18 cellular contexts compared by ENCODE assay signal in genomic region chr2:198597648-198598047, GRCh38.
DNase-seq lines count a peak whose midpoint lies in the region; TF ChIP-seq lines count a peak whose summit lies in the region.
"Had no signal": no experiment of that assay in that cellular context is flagged by ENCODE, and none has a peak within 500 bp of the region (broad histone marks: within the 10 kb centered on the region; RNA-seq: fewer than 3 reads in every experiment).

No MANE protein-coding gene starts in this region.

- H3K9ac ChIP-seq in Loucy (ENCODE audit: low read depth, low read length, poor library complexity, severe bottlenecking) = no peak overlapping the region
- H3K9ac ChIP-seq in colonic mucosa (ENCODE audit: low read depth in 2 of 2, low read length in 2 of 2) = no peak overlapping the region
- H3K9ac ChIP-seq: BLaER1 had no signal

- H3K27ac Mint-ChIP-seq in nephron progenitor cell = peak overlapping the region; percentile 24
- no peak overlapping the region for H3K27ac Mint-ChIP-seq in HFFc6
- H3K27ac Mint-ChIP-seq: CD14-positive monocyte; CD8-positive, alpha-beta T cell; GM23338 had no signal

- no peaks in the 10 kb centered on the region for H3K36me3 ChIP-seq in Loucy (ENCODE audit: insufficient read depth, low read length)
- no peaks in the 10 kb centered on the region for H3K36me3 ChIP-seq in colonic mucosa
- H3K36me3 ChIP-seq: BLaER1 had no signal

- no peaks in the 10 kb centered on the region for H4K20me1 ChIP-seq in Loucy (ENCODE audit: insufficient read depth, low read length, poor library complexity, severe bottlenecking)
- H4K20me1 ChIP-seq: BLaER1 had no signal

- H3K4me2 ChIP-seq in Loucy (ENCODE audit: low read depth, low read length, poor library complexity, severe bottlenecking) = peak overlapping the region; percentile 23
- H3K4me2 ChIP-seq: GM23338 had no signal

- H3K4me1 ChIP-seq in Loucy (ENCODE audit: insufficient read depth, low read length, poor library complexity, severe bottlenecking) (peaks cover 44% of the 10 kb centered on the region), colonic mucosa (no peaks in the 10 kb centered on the region)

- H3K36me3 Mint-ChIP-seq in nephron progenitor cell (ENCODE audit: low read depth) = no peaks in the 10 kb centered on the region
- H3K36me3 Mint-ChIP-seq in HFFc6 (ENCODE audit: low read depth) = no peaks in the 10 kb centered on the region
- H3K36me3 Mint-ChIP-seq: CD14-positive monocyte; CD8-positive, alpha-beta T cell had no signal

- TF ChIP-seq CTCF in Loucy (conservative IDR thresholded peaks at IDR 0.05; ENCODE audit: low read length) = no peak
- no peak for TF ChIP-seq CTCF in colonic mucosa (IDR thresholded peaks at IDR 0.05)
- no peak for TF ChIP-seq CTCF in nephron progenitor cell (IDR thresholded peaks at IDR 0.05)
- no peak for TF ChIP-seq CTCF in HFFc6 (IDR thresholded peaks at IDR 0.05)

- intact Hi-C loops in colonic mucosa (cut with DNase I) = no loop called here

- no peak overlapping the region for H2AFZ ChIP-seq in Loucy (ENCODE audit: low read length)
- H2AFZ ChIP-seq: GM23338 had no signal

- peak; percentile 27 for DNase-seq in DMS53 (lab: John Stamatoyannopoulos, UW)
- no peak for DNase-seq in DMS53 treated with DMSO at 0.1 percent for 48 hours (lab: John Stamatoyannopoulos, UW; ENCODE audit: unreplicated experiment)
- DNase-seq in colonic mucosa = peak; percentile 36
- no peak for DNase-seq in nephron progenitor cell
- DNase-seq in HFFc6 = no peak
- no peak for DNase-seq in NCI-H2081 treated with DMSO at 0.1 percent for 48 hours (lab: John Stamatoyannopoulos, UW)
- DNase-seq in NCI-H1694 treated with DMSO at 0.1 percent for 48 hours (lab: John Stamatoyannopoulos, UW) = no peak
- DNase-seq: 8988T; Calu3; CD8-positive, alpha-beta T cell; DMS 273 treated with DMSO at 0.1 percent for 48 hours; DMS79; GF-D8; HCEC 1CT had no signal

- H3K4me3 ChIP-seq in Loucy (ENCODE audit: low read length, poor library complexity, severe bottlenecking) = no peak overlapping the region
- H3K4me3 ChIP-seq in colonic mucosa = no peak overlapping the region
- H3K4me3 ChIP-seq: BLaER1, GM23338 had no signal

- H3K9me3 ChIP-seq in Loucy (ENCODE audit: insufficient read depth, low read depth, low read length) (no peaks in the 10 kb centered on the region), colonic mucosa (no peaks in the 10 kb centered on the region)
- H3K9me3 ChIP-seq: BLaER1 had no signal

- H3K4me1 Mint-ChIP-seq in nephron progenitor cell = peaks cover 39% of the 10 kb centered on the region
- H3K4me1 Mint-ChIP-seq in HFFc6 (ENCODE audit: low read depth) = no peaks in the 10 kb centered on the region
- H3K4me1 Mint-ChIP-seq: CD14-positive monocyte had no signal

- H3K27ac ChIP-seq in colonic mucosa = no peak overlapping the region
- H3K27ac ChIP-seq: BLaER1 had no signal

- no peaks in the 10 kb centered on the region for H3K79me2 ChIP-seq in Loucy (ENCODE audit: insufficient read depth, low read length)

- H3K27me3 Mint-ChIP-seq in nephron progenitor cell (ENCODE audit: low read depth, poor library complexity) (no peaks in the 10 kb centered on the region), HFFc6 (ENCODE audit: insufficient read depth) (no peaks in the 10 kb centered on the region)

- H3K9me2 ChIP-seq in Loucy (replicated peaks; ENCODE audit: low read depth, low read length) = no peaks in the 10 kb centered on the region

- H3K9me3 Mint-ChIP-seq in nephron progenitor cell = no peaks in the 10 kb centered on the region
- H3K9me3 Mint-ChIP-seq in HFFc6 = peaks cover 26% of the 10 kb centered on the region
- H3K9me3 Mint-ChIP-seq: GM23338 had no signal

- no peaks in the 10 kb centered on the region for H3F3A ChIP-seq in Loucy (ENCODE audit: low read depth)

- H3K27me3 ChIP-seq in Loucy (ENCODE audit: insufficient read depth, low read length, poor library complexity, severe bottlenecking) (no peaks in the 10 kb centered on the region), colonic mucosa (no peaks in the 10 kb centered on the region)
- H3K27me3 ChIP-seq: BLaER1 had no signal

- peak overlapping the region; percentile 18 for H3K4me3 Mint-ChIP-seq in nephron progenitor cell
- no peak overlapping the region for H3K4me3 Mint-ChIP-seq in HFFc6
- H3K4me3 Mint-ChIP-seq: CD14-positive monocyte; CD8-positive, alpha-beta T cell; GM23338 had no signal

Comparison
In these comparisons a context has a peak if more than half of its experiments do, and no peak if none do; other contexts are left out.
1. DNase-seq: peak in DMS53 (single experiment) and colonic mucosa (single experiment); none in DMS53 treated with DMSO at 0.1 percent for 48 hours (single experiment), nephron progenitor cell (single experiment), HFFc6 (single experiment), NCI-H2081 treated with DMSO at 0.1 percent for 48 hours (single experiment) and NCI-H1694 treated with DMSO at 0.1 percent for 48 hours (single experiment).